Comparison of ENCODE assay signal across 1 cellular context in the genomic region with DNA sequence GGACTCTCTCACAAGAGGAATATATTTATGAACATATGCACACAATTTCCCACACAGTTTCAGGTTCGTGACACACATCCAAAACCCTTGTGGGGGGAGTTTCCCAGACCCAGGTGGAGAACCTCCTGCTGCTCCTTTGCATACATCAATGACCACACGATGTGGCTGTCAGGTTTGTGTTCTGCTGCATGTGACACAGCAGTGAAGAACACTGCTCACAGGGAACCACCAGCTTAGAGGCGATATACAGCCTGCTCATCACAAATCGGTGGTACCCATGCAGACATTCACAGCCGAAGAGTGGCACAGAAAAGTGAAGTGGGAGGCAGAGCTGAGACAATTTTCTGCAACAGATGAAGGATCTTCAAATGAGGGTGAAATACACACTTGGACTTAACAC.
TF ChIP-seq lines count a peak whose summit lies in the region.

No MANE protein-coding gene starts in this region.

TF ChIP-seq in GM23338, 12 proteins besides CTCF, POLR2A, EP300 and RAD21 (continued from another document):
- TF ChIP-seq, protein P1, sequence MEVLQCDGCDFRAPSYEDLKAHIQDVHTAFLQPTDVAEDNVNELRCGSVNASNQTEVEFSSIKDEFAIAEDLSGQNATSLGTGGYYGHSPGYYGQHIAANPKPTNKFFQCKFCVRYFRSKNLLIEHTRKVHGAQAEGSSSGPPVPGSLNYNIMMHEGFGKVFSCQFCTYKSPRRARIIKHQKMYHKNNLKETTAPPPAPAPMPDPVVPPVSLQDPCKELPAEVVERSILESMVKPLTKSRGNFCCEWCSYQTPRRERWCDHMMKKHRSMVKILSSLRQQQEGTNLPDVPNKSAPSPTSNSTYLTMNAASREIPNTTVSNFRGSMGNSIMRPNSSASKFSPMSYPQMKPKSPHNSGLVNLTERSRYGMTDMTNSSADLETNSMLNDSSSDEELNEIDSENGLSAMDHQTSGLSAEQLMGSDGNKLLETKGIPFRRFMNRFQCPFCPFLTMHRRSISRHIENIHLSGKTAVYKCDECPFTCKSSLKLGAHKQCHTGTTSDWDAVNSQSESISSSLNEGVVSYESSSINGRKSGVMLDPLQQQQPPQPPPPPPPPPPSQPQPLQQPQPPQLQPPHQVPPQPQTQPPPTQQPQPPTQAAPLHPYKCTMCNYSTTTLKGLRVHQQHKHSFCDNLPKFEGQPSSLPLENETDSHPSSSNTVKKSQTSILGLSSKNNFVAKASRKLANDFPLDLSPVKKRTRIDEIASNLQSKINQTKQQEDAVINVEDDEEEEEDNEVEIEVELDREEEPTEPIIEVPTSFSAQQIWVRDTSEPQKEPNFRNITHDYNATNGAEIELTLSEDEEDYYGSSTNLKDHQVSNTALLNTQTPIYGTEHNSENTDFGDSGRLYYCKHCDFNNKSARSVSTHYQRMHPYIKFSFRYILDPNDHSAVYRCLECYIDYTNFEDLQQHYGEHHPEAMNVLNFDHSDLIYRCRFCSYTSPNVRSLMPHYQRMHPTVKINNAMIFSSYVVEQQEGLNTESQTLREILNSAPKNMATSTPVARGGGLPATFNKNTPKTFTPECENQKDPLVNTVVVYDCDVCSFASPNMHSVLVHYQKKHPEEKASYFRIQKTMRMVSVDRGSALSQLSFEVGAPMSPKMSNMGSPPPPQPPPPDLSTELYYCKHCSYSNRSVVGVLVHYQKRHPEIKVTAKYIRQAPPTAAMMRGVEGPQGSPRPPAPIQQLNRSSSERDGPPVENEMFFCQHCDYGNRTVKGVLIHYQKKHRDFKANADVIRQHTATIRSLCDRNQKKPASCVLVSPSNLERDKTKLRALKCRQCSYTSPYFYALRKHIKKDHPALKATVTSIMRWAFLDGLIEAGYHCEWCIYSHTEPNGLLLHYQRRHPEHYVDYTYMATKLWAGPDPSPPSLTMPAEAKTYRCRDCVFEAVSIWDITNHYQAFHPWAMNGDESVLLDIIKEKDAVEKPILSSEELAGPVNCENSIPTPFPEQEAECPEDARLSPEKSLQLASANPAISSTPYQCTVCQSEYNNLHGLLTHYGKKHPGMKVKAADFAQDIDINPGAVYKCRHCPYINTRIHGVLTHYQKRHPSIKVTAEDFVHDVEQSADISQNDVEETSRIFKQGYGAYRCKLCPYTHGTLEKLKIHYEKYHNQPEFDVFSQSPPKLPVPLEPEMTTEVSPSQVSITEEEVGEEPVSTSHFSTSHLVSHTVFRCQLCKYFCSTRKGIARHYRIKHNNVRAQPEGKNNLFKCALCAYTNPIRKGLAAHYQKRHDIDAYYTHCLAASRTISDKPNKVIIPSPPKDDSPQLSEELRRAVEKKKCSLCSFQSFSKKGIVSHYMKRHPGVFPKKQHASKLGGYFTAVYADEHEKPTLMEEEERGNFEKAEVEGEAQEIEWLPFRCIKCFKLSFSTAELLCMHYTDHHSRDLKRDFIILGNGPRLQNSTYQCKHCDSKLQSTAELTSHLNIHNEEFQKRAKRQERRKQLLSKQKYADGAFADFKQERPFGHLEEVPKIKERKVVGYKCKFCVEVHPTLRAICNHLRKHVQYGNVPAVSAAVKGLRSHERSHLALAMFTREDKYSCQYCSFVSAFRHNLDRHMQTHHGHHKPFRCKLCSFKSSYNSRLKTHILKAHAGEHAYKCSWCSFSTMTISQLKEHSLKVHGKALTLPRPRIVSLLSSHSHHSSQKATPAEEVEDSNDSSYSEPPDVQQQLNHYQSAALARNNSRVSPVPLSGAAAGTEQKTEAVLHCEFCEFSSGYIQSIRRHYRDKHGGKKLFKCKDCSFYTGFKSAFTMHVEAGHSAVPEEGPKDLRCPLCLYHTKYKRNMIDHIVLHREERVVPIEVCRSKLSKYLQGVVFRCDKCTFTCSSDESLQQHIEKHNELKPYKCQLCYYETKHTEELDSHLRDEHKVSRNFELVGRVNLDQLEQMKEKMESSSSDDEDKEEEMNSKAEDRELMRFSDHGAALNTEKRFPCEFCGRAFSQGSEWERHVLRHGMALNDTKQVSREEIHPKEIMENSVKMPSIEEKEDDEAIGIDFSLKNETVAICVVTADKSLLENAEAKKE (CRISPR knock-in tag; IDR thresholded peaks at IDR 0.05), result no peak
- TF ChIP-seq STAT1 (IDR thresholded peaks at IDR 0.05; ENCODE audit: unreplicated experiment) (no peak), ZNF114 (CRISPR knock-in tag; IDR thresholded peaks at IDR 0.05) (no peak), POLR2AphosphoS5 (IDR thresholded peaks at IDR 0.05; ENCODE audit: low read depth) (no peak)
